In the genomic region with DNA sequence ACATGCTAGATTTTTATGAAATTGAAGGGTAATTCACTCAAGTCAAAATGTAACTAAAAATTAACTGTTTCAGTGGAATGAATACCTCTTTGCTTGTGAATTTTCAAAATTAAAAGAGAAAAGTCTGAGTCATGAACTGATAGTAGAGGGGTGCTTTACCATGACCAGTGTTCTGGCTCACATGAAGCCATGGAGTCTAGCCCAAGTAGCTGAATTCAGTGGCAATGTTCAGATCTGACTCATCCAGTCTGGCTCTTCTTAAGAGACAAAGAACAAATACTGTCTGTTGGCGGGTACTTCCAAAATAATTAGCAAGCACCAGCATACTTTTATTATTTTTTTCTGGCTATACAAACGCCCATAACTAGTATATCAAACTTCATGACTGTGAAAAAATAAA, we compare ENCODE assay signal across 16 cellular contexts.
DNase-seq lines count a peak whose midpoint lies in the region; ATAC-seq, FAIRE-seq and TF ChIP-seq lines count a peak whose summit lies in the region.
"Had no signal": no experiment of that assay in that cellular context is flagged by ENCODE, and none has a peak within 500 bp of the region (broad histone marks: within the 10 kb centered on the region; RNA-seq: fewer than 3 reads in every experiment).

No MANE protein-coding gene starts in this region.

- peaks cover 8% of the 10 kb centered on the region for H3K9me3 Mint-ChIP-seq in WTC11

- TF ChIP-seq CTCF in WTC11 (IDR thresholded peaks at IDR 0.05) = no peak

- no peak overlapping the region for H3K27ac Mint-ChIP-seq in WTC11
- H3K27ac Mint-ChIP-seq: activated CD4-positive, alpha-beta memory T cell treated with anti-CD3 and anti-CD28 coated beads, Interleukin-2, amount 10 ng/mL, durations not matched to agents 7 days and 5 days had no signal

- TF ChIP-seq POLR2A in H54 (IDR thresholded peaks at IDR 0.05; ENCODE audit: low read depth, low read length) = no peak

- no peaks in the 10 kb centered on the region for H3K27me3 Mint-ChIP-seq in WTC11 (ENCODE audit: low read depth)
- H3K27me3 Mint-ChIP-seq: activated CD4-positive, alpha-beta memory T cell treated with anti-CD3 and anti-CD28 coated beads, Interleukin-2, amount 10 ng/mL, durations not matched to agents 7 days and 5 days had no signal

- POLR2A ChIA-PET in WTC11 (lab: Charles Lee) = no interaction called here

- CTCF ChIA-PET in WTC11 (lab: Charles Lee) = no interaction called here

- no peak overlapping the region for H3K4me3 Mint-ChIP-seq in WTC11
- H3K4me3 Mint-ChIP-seq: activated CD4-positive, alpha-beta memory T cell treated with anti-CD3 and anti-CD28 coated beads, Interleukin-2, amount 10 ng/mL, durations not matched to agents 7 days and 5 days had no signal

- peak; percentile 25 for DNase-seq in M059J (ENCODE audit: low read depth)
- DNase-seq in foreskin melanocyte = peak; percentile 72
- no peak for DNase-seq in H54 (ENCODE audit: insufficient read length, low spot score)
- DNase-seq in T-helper 2 cell = no peak
- no peak for DNase-seq in WTC11 (ENCODE audit: low spot score)
- DNase-seq: activated CD4-positive, alpha-beta memory T cell treated with anti-CD3 and anti-CD28 coated beads, Interleukin-2, amount 10 ng/mL, durations not matched to agents 7 days and 5 days; Caco-2; NCI-H1092; NCI-H82; SW 1271 had no signal

- no peak for FAIRE-seq in H54 (lab: Jason Lieb, UNC)
- FAIRE-seq: GM19239, RCC 7860 had no signal

- ATAC-seq in GM18909 (IDR thresholded peaks at IDR 0.05; ENCODE audit: poor library complexity, unreplicated experiment) (peak; percentile 51), HG02642 (IDR thresholded peaks at IDR 0.05; ENCODE audit: poor library complexity, unreplicated experiment) (peak; percentile 57), HG02623 (IDR thresholded peaks at IDR 0.05; ENCODE audit: unreplicated experiment) (no peak), WTC11 (no peak)
- ATAC-seq: left lobe of liver had no signal

- H3K36me3 Mint-ChIP-seq in WTC11 = 0 out of 2 replicates have a peak, but pooled peaks cover 2% of the 10 kb centered on the region

- peaks cover 4% of the 10 kb centered on the region; the same call in 1 of the 2 replicates for H3K4me1 Mint-ChIP-seq in WTC11
- H3K4me1 Mint-ChIP-seq: activated CD4-positive, alpha-beta memory T cell treated with anti-CD3 and anti-CD28 coated beads, Interleukin-2, amount 10 ng/mL, durations not matched to agents 7 days and 5 days had no signal

TF ChIP-seq in WTC11, 78 proteins besides CTCF, POLR2A, EP300 and RAD21 (continues in another document):
- TF ChIP-seq ZNF423 (CRISPR knock-in tag; IDR thresholded peaks at IDR 0.05) (no peak), ELF4 (CRISPR knock-in tag; IDR thresholded peaks at IDR 0.05; ENCODE audit: low read depth) (no peak), ESRRA (CRISPR knock-in tag; IDR thresholded peaks at IDR 0.05; ENCODE audit: borderline replicate concordance) (no peak), ZNF281 (CRISPR knock-in tag; IDR thresholded peaks at IDR 0.05) (no peak), ZNF121 (CRISPR knock-in tag; IDR thresholded peaks at IDR 0.05) (no peak), NR1H2 (CRISPR knock-in tag; IDR thresholded peaks at IDR 0.05) (no peak), NFYB (CRISPR knock-in tag; conservative IDR thresholded peaks at IDR 0.05; ENCODE audit: low read depth) (no peak)
- TF ChIP-seq, protein P1, sequence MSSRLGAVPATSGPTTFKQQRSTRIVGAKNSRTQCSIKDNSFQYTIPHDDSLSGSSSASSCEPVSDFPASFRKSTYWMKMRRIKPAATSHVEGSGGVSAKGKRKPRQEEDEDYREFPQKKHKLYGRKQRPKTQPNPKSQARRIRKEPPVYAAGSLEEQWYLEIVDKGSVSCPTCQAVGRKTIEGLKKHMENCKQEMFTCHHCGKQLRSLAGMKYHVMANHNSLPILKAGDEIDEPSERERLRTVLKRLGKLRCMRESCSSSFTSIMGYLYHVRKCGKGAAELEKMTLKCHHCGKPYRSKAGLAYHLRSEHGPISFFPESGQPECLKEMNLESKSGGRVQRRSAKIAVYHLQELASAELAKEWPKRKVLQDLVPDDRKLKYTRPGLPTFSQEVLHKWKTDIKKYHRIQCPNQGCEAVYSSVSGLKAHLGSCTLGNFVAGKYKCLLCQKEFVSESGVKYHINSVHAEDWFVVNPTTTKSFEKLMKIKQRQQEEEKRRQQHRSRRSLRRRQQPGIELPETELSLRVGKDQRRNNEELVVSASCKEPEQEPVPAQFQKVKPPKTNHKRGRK (CRISPR knock-in tag; IDR thresholded peaks at IDR 0.05; ENCODE audit: borderline replicate concordance) = no peak
- TF ChIP-seq, protein P2, sequence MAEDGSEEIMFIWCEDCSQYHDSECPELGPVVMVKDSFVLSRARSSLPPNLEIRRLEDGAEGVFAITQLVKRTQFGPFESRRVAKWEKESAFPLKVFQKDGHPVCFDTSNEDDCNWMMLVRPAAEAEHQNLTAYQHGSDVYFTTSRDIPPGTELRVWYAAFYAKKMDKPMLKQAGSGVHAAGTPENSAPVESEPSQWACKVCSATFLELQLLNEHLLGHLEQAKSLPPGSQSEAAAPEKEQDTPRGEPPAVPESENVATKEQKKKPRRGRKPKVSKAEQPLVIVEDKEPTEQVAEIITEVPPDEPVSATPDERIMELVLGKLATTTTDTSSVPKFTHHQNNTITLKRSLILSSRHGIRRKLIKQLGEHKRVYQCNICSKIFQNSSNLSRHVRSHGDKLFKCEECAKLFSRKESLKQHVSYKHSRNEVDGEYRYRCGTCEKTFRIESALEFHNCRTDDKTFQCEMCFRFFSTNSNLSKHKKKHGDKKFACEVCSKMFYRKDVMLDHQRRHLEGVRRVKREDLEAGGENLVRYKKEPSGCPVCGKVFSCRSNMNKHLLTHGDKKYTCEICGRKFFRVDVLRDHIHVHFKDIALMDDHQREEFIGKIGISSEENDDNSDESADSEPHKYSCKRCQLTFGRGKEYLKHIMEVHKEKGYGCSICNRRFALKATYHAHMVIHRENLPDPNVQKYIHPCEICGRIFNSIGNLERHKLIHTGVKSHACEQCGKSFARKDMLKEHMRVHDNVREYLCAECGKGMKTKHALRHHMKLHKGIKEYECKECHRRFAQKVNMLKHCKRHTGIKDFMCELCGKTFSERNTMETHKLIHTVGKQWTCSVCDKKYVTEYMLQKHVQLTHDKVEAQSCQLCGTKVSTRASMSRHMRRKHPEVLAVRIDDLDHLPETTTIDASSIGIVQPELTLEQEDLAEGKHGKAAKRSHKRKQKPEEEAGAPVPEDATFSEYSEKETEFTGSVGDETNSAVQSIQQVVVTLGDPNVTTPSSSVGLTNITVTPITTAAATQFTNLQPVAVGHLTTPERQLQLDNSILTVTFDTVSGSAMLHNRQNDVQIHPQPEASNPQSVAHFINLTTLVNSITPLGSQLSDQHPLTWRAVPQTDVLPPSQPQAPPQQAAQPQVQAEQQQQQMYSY (CRISPR knock-in tag; IDR thresholded peaks at IDR 0.05) = no peak
- TF ChIP-seq, protein P3, sequence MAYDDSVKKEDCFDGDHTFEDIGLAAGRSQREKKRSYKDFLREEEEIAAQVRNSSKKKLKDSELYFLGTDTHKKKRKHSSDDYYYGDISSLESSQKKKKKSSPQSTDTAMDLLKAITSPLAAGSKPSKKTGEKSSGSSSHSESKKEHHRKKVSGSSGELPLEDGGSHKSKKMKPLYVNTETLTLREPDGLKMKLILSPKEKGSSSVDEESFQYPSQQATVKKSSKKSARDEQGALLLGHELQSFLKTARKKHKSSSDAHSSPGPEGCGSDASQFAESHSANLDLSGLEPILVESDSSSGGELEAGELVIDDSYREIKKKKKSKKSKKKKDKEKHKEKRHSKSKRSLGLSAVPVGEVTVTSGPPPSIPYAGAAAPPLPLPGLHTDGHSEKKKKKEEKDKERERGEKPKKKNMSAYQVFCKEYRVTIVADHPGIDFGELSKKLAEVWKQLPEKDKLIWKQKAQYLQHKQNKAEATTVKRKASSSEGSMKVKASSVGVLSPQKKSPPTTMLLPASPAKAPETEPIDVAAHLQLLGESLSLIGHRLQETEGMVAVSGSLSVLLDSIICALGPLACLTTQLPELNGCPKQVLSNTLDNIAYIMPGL (CRISPR knock-in tag; IDR thresholded peaks at IDR 0.05) = no peak

Comparison
In these comparisons a context has a peak if more than half of its experiments do, and no peak if none do; other contexts are left out.
1. ATAC-seq: peak in GM18909 (single experiment) and HG02642 (single experiment); none in HG02623 (single experiment) and WTC11 (single experiment).
2. DNase-seq: peak in M059J (single experiment) and foreskin melanocyte (single experiment); none in H54 (single experiment), T-helper 2 cell (0 of 5) and WTC11 (single experiment).